1 cellular context compared by ENCODE assay signal in the genomic region with DNA sequence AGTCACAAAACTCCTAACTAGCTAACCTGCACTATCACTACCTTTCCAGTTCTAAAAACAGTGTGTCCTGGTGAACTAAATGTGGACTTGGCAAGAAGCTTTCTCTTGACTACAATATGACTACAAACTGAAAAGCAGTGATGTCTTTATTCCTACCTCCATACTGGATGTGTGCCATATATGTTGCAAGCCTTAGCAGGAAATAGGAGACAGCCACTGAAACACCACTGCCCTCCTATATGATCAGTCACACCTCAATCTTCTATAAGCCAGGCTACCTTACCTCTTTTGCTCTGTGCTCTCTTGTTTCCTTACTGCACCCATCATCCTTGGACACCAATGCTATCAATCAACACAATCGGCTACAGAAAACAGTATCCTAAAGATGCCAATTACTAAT.
TF ChIP-seq lines count a peak whose summit lies in the region.

No MANE protein-coding gene starts in this region.

TF ChIP-seq in IMR-90, 13 proteins besides CTCF, POLR2A, EP300 and RAD21 (continued from another document):
- TF ChIP-seq, protein P1, sequence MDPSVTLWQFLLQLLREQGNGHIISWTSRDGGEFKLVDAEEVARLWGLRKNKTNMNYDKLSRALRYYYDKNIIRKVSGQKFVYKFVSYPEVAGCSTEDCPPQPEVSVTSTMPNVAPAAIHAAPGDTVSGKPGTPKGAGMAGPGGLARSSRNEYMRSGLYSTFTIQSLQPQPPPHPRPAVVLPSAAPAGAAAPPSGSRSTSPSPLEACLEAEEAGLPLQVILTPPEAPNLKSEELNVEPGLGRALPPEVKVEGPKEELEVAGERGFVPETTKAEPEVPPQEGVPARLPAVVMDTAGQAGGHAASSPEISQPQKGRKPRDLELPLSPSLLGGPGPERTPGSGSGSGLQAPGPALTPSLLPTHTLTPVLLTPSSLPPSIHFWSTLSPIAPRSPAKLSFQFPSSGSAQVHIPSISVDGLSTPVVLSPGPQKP (IDR thresholded peaks at IDR 0.05; ENCODE audit: borderline replicate concordance, low read depth, low read length) = no peak
- TF ChIP-seq CHD1 (IDR thresholded peaks at IDR 0.05; ENCODE audit: low read depth, low read length) = no peak
- TF ChIP-seq, protein P2, sequence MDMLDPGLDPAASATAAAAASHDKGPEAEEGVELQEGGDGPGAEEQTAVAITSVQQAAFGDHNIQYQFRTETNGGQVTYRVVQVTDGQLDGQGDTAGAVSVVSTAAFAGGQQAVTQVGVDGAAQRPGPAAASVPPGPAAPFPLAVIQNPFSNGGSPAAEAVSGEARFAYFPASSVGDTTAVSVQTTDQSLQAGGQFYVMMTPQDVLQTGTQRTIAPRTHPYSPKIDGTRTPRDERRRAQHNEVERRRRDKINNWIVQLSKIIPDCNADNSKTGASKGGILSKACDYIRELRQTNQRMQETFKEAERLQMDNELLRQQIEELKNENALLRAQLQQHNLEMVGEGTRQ (IDR thresholded peaks at IDR 0.05; ENCODE audit: low read depth, low read length) = no peak
- no peak for TF ChIP-seq FOS (IDR thresholded peaks at IDR 0.05; ENCODE audit: low read depth, low read length)
TF ChIP-seq in IMR-90: peak in this region for 1.
